Comparison of ENCODE assay signal across 1 cellular context in the genomic region with DNA sequence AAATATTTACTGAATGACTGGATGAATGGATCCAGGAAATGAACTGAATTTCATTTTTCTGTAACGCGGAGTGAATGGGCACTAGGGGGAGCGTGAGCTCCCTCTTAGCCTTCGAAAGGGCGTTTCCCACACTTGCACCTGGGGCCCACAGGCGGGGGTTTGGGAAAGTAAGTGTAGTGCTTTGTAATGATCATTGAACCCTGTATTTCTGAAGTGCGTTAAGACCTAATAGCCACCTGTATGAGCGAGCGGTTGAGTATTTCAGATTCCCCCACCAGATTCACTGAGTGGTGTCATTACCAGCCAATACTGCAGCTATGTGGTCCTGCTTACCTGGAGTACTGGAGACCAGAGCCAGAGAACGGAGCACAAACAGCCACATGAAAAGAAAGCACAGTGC.
TF ChIP-seq lines count a peak whose summit lies in the region.

No MANE protein-coding gene starts in this region.

TF ChIP-seq in GM12878, 131 proteins besides CTCF, POLR2A, EP300 and RAD21:
- TF ChIP-seq, protein P1, sequence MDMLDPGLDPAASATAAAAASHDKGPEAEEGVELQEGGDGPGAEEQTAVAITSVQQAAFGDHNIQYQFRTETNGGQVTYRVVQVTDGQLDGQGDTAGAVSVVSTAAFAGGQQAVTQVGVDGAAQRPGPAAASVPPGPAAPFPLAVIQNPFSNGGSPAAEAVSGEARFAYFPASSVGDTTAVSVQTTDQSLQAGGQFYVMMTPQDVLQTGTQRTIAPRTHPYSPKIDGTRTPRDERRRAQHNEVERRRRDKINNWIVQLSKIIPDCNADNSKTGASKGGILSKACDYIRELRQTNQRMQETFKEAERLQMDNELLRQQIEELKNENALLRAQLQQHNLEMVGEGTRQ (IDR thresholded peaks at IDR 0.05; ENCODE audit: borderline replicate concordance, low read depth, low read length), result no peak
- TF ChIP-seq SMC3 (IDR thresholded peaks at IDR 0.05; ENCODE audit: borderline replicate concordance, low read length), result peak; percentile 56; the same call in 1 of the 2 replicates
- no peak for TF ChIP-seq MYB (IDR thresholded peaks at IDR 0.05; ENCODE audit: borderline replicate concordance, low read depth, low read length)
- TF ChIP-seq ZZZ3 (IDR thresholded peaks at IDR 0.05; ENCODE audit: control insufficient read depth, insufficient read length, low read depth), result no peak
